ENCODE assay signal across 1 cellular context in genomic region chr16:67480833-67481560, GRCh38.
A peak's percentile ranks its signal among the peaks of the same experiment; 100 is the strongest.
TF ChIP-seq lines count a peak whose summit lies in the region.

ATP6V0D1 (minus strand) TSS chr16:67481157; CDS start chr16:67481086, 71 bp downstream.

TF ChIP-seq in SK-N-SH, 30 proteins besides CTCF, POLR2A, EP300 and RAD21 (continued from another document):
- TF ChIP-seq, protein P1, sequence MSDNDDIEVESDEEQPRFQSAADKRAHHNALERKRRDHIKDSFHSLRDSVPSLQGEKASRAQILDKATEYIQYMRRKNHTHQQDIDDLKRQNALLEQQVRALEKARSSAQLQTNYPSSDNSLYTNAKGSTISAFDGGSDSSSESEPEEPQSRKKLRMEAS (IDR thresholded peaks at IDR 0.05; ENCODE audit: low read depth): peak; percentile 37; the same call in 1 of the 2 replicates
- TF ChIP-seq MEF2A (IDR thresholded peaks at IDR 0.05; ENCODE audit: borderline replicate concordance, low read depth) (no peak), YY1 (IDR thresholded peaks at IDR 0.05; ENCODE audit: low read depth) (no peak; the same call in 1 of the 2 replicates), USF1 (IDR thresholded peaks at IDR 0.05; ENCODE audit: borderline replicate concordance, low read depth) (peak; percentile 100), TAF1 (IDR thresholded peaks at IDR 0.05; ENCODE audit: borderline replicate concordance, low read depth, low read length) (peak; percentile 55), RCOR1 (IDR thresholded peaks at IDR 0.05; ENCODE audit: low read length) (peak; percentile 80), FOSL2 (IDR thresholded peaks at IDR 0.05; ENCODE audit: borderline replicate concordance, low read depth) (no peak), ZBTB33 (IDR thresholded peaks at IDR 0.05; ENCODE audit: borderline replicate concordance, low read depth) (no peak), RFX5 (IDR thresholded peaks at IDR 0.05; ENCODE audit: low read length) (no peak), RXRA (IDR thresholded peaks at IDR 0.05; ENCODE audit: borderline replicate concordance, low read depth) (no peak), SMC3 (IDR thresholded peaks at IDR 0.05; ENCODE audit: low read depth, low read length) (peak; percentile 30; the same call in 1 of the 2 replicates), POLR2AphosphoS5 (IDR thresholded peaks at IDR 0.05; ENCODE audit: low read depth, low read length) (peak; percentile 60)
